9 cellular contexts compared by ENCODE assay signal in genomic region chr10:27558612-27559020, GRCh38. TPM values are rescaled to one million over a fixed set of nuclear protein-coding genes. Genes with fewer than 3 reads are reported as not detected.
DNase-seq lines count a peak whose midpoint lies in the region; ATAC-seq, FAIRE-seq and TF ChIP-seq lines count a peak whose summit lies in the region.
"Had no signal": no experiment of that assay in that cellular context is flagged by ENCODE, and none has a peak within 500 bp of the region (broad histone marks: within the 10 kb centered on the region; RNA-seq: fewer than 3 reads in every experiment).

No MANE protein-coding gene starts in this region.

- no peaks in the 10 kb centered on the region for H3K4me1 ChIP-seq in astrocyte (ENCODE audit: insufficient read depth, low read length)

- H4K20me1 ChIP-seq in astrocyte (ENCODE audit: insufficient read depth, low read length): no peaks in the 10 kb centered on the region

- H3K27me3 ChIP-seq in astrocyte (ENCODE audit: insufficient read depth, low read length): no peaks in the 10 kb centered on the region

- ATAC-seq in HG03135 (IDR thresholded peaks at IDR 0.05; ENCODE audit: unreplicated experiment): no peak

- no peaks in the 10 kb centered on the region for H3K27me3 Mint-ChIP-seq in astrocyte (ENCODE audit: low read depth, unreplicated experiment)
- H3K27me3 Mint-ChIP-seq: naive B cell had no signal

- no peak overlapping the region for H3K4me3 Mint-ChIP-seq in astrocyte (ENCODE audit: unreplicated experiment)

- H3K79me2 ChIP-seq in astrocyte (ENCODE audit: insufficient read depth, low read length): no peaks in the 10 kb centered on the region

- FAIRE-seq in A204.1 (lab: Jason Lieb, UNC) (peak; percentile 32), astrocyte (lab: Jason Lieb, UNC) (peak; percentile 20)

- H3K36me3 ChIP-seq in astrocyte (ENCODE audit: insufficient read depth, low read length): no peaks in the 10 kb centered on the region

- H3K4me1 Mint-ChIP-seq in astrocyte (ENCODE audit: low read depth, unreplicated experiment): no peaks in the 10 kb centered on the region
- H3K4me1 Mint-ChIP-seq: naive B cell had no signal

- no peak overlapping the region for H3K9ac ChIP-seq in astrocyte (ENCODE audit: low read length)

- H3K9me3 ChIP-seq in astrocyte (ENCODE audit: insufficient read depth, low read depth, low read length): no peaks in the 10 kb centered on the region

- no peak overlapping the region for H2AFZ ChIP-seq in astrocyte (ENCODE audit: low read depth, low read length)

- no peak overlapping the region for H3K27ac Mint-ChIP-seq in astrocyte (ENCODE audit: unreplicated experiment)
- H3K27ac Mint-ChIP-seq: naive B cell had no signal

- no peaks in the 10 kb centered on the region for H3K36me3 Mint-ChIP-seq in astrocyte (ENCODE audit: low read depth, unreplicated experiment)
- H3K36me3 Mint-ChIP-seq: naive B cell had no signal

- H3K4me3 ChIP-seq in HFF-Myc (replicated peaks; ENCODE audit: low read depth, low read length) (no peak overlapping the region), astrocyte (ENCODE audit: insufficient read depth, low read depth, low read length) (no peak overlapping the region)

- H3K9me3 Mint-ChIP-seq in astrocyte (ENCODE audit: unreplicated experiment): no peaks in the 10 kb centered on the region
- H3K9me3 Mint-ChIP-seq: naive B cell had no signal

- peak; percentile 74 for DNase-seq in EH (ENCODE audit: low read depth)
- DNase-seq in HFF-Myc (ENCODE audit: extremely low read depth, low read depth): peak; percentile 57
- DNase-seq in NOMO-1 (lab: John Stamatoyannopoulos, UW; ENCODE audit: unreplicated experiment in 2 of 2): peak; percentile 32 to 51
- peak; percentile 19 for DNase-seq in astrocyte (ENCODE audit: low read depth)
- peak; percentile 15 to 20 for DNase-seq in hippocampal formation (lab: John Stamatoyannopoulos, UW)
- peak; percentile 31 for DNase-seq in smooth muscle cell of the brain vasculature (ENCODE audit: low read depth, low spot score)
- DNase-seq: naive B cell had no signal

- H3K4me2 ChIP-seq in astrocyte (ENCODE audit: low read length): no peak overlapping the region

- H3K27ac ChIP-seq in astrocyte (ENCODE audit: low read depth, low read length): no peak overlapping the region

- TF ChIP-seq CTCF in HFF-Myc (IDR thresholded peaks at IDR 0.05; ENCODE audit: low read depth, low read length, missing control alignments): peak; percentile 74
- peak; percentile 63 for TF ChIP-seq CTCF in astrocyte (IDR thresholded peaks at IDR 0.05; ENCODE audit: insufficient read depth, low read depth, low read length)

RNA-seq across cellular contexts. Expression of gene RAB18, which starts 54.5 kb away (rescaled TPM):
- 162 and 179 TPM in 2 replicates for total RNA-seq in astrocyte

Comparison
In these comparisons a context has a peak if more than half of its experiments do, and no peak if none do; other contexts are left out.
1. DNase-seq: peak in every context shown above with its lines; median percentile 74 in EH; 57 in HFF-Myc; 42 in NOMO-1; 31 in smooth muscle cell of the brain vasculature; 19 in astrocyte; 18 in hippocampal formation.